8 cellular contexts compared by ENCODE assay signal in the genomic region with DNA sequence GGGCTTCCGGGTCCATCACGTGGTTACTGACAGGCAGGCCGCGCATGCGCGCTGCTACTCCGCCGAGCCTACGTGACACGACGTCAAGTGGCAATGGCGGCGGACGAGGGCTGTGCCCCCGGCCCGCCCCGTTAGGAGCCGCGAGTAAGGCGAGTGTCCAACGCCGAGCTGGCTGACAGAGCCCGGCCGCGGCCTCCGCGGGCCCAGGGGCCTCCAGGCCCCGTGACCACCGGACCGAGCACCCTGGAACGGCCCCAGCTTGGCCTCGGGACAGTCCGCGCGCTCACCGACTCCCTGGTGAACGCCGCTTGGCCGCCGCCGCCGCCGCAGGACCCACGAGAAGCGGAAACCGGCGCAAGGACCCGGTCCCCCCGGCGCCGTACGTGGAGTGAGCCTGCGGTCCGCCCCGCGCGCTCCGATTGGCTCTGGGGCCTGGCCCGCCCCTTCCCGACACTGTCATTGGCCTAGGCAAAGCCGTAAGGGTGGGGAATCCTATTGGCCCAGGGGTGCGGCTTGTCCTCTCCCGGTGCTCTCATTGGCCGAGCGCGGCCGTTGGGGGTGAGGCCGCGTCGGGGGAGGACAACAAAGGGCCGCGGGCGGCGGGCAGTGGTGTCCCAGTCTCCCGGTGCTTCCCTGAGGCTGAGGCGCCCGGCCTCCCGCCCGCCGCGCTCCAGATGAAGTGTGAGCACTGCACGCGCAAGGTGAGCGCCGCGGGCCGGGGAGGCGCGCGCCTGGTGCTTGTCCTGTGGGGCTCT. TPM values are rescaled to one million over a fixed set of nuclear protein-coding genes. Genes with fewer than 3 reads are reported as not detected.
DNase-seq lines count a peak whose midpoint lies in the region; ATAC-seq and TF ChIP-seq lines count a peak whose summit lies in the region.

A gene (plus strand): TSS at position 612 of the 755 bp plus-strand sequence. CDS start 63 bp downstream, at position 675.

- no peaks in the 10 kb centered on the region for H3K27me3 ChIP-seq in DOHH2 (ENCODE audit: control insufficient read depth, low read length)
- no peaks in the 10 kb centered on the region for H3K27me3 ChIP-seq in GM23338 (ENCODE audit: insufficient read depth)
- no peaks in the 10 kb centered on the region for H3K27me3 ChIP-seq in fibroblast of lung (ENCODE audit: control insufficient read depth, insufficient read depth, low read length)

- H3K27ac ChIP-seq in DOHH2 (ENCODE audit: low read depth, low read length): peak within 1 kb of the TSS; percentile 91
- H3K27ac ChIP-seq in GM23338 (ENCODE audit: low read depth): peak within 1 kb of the TSS; percentile 94
- H3K27ac ChIP-seq in fibroblast of lung (ENCODE audit: insufficient read depth, low read length): peak within 1 kb of the TSS; percentile 92

- ATAC-seq in GM23338: peak; percentile 98
- ATAC-seq in naive thymus-derived CD8-positive, alpha-beta T cell: peak; percentile 95 to 96

- peak within 1 kb of the TSS; percentile 96 for H3K4me3 Mint-ChIP-seq in GM23338
- peak within 1 kb of the TSS; percentile 85 to 97 (median 91) for H3K4me3 Mint-ChIP-seq in naive thymus-derived CD8-positive, alpha-beta T cell

- H3K36me3 Mint-ChIP-seq in GM23338 (ENCODE audit: low read depth): peaks cover 34% of the 10 kb centered on the region
- H3K36me3 Mint-ChIP-seq in naive thymus-derived CD8-positive, alpha-beta T cell: peaks cover 0 to 28% (median 3%) of the 10 kb centered on the region in 3 donors

- H3F3A ChIP-seq in DOHH2 (ENCODE audit: control insufficient read depth, insufficient read depth) (peaks cover 6% of the 10 kb centered on the region; the same call in 1 of the 2 replicates), GM23338 (replicated peaks; ENCODE audit: low read depth) (peaks cover 18% of the 10 kb centered on the region; the same call in 1 of the 2 replicates)

- no peaks in the 10 kb centered on the region for H3K9me3 ChIP-seq in DOHH2 (ENCODE audit: control insufficient read depth, insufficient read depth, low read length)
- no peaks in the 10 kb centered on the region for H3K9me3 ChIP-seq in fibroblast of lung (ENCODE audit: control insufficient read depth, insufficient read depth, low read depth, low read length)

- H3K27ac Mint-ChIP-seq in GM23338: peak within 1 kb of the TSS; percentile 86; the same call in 1 of the 2 replicates
- peak within 1 kb of the TSS; percentile 91 to 99 (median 98) for H3K27ac Mint-ChIP-seq in naive thymus-derived CD8-positive, alpha-beta T cell

- H3K4me3 ChIP-seq in DOHH2 (ENCODE audit: low read length) (peak within 1 kb of the TSS; percentile 99), GM23338 (peak within 1 kb of the TSS; percentile 93), fibroblast of lung (replicated peaks in 1 of 4; ENCODE audit: control extremely low read depth in 1 of 4, insufficient read depth in 1 of 4, low read depth in 3 of 4, low read length in 4 of 4) (peak within 1 kb of the TSS; percentile 77 to 82 (median 80))

- peaks cover 19% of the 10 kb centered on the region for H3K9me3 Mint-ChIP-seq in GM23338
- no peaks in the 10 kb centered on the region for H3K9me3 Mint-ChIP-seq in naive thymus-derived CD8-positive, alpha-beta T cell

- H3K27me3 Mint-ChIP-seq in GM23338 (ENCODE audit: insufficient read depth, low read depth, poor library complexity): peaks cover 6% of the 10 kb centered on the region
- no peaks in the 10 kb centered on the region for H3K27me3 Mint-ChIP-seq in naive thymus-derived CD8-positive, alpha-beta T cell

- peak within 1 kb of the TSS; percentile 89 for H2AFZ ChIP-seq in GM23338
- H2AFZ ChIP-seq in fibroblast of lung (ENCODE audit: low read length): peak within 1 kb of the TSS; percentile 64

- peak within 1 kb of the TSS; percentile 93 for H3K4me2 ChIP-seq in DOHH2 (ENCODE audit: low read length)
- peak within 1 kb of the TSS; percentile 84 for H3K4me2 ChIP-seq in GM23338
- H3K4me2 ChIP-seq in fibroblast of lung (ENCODE audit: extremely low read depth, insufficient read depth, low read length): peak within 1 kb of the TSS; percentile 87

- H3K36me3 ChIP-seq in DOHH2 (ENCODE audit: control insufficient read depth, low read length) (peaks cover 43% of the 10 kb centered on the region), GM23338 (ENCODE audit: insufficient read depth) (no peaks in the 10 kb centered on the region; the same call in 1 of the 2 replicates), fibroblast of lung (ENCODE audit: control insufficient read depth, insufficient read depth, low read length) (no peaks in the 10 kb centered on the region)

- POLR2A ChIA-PET in naive thymus-derived CD8-positive, alpha-beta T cell (lab: Charles Lee): interaction anchor here (0.6 to 3.6 kb wide), 19 partner anchors 9 to 595 kb away, joined by 3 to 31 read pairs (median 3); a partner anchor contains a TSS

- peaks cover 23% of the 10 kb centered on the region for H3K79me2 ChIP-seq in DOHH2 (ENCODE audit: control insufficient read depth, low read length)
- peaks cover 10% of the 10 kb centered on the region for H3K79me2 ChIP-seq in GM23338 (replicated peaks; ENCODE audit: insufficient read depth)
- H3K79me2 ChIP-seq in fibroblast of lung (ENCODE audit: control insufficient read depth, insufficient read depth, low read length): no peaks in the 10 kb centered on the region

- peak; percentile 99 for DNase-seq in GM23338 (ENCODE audit: low spot score)
- DNase-seq in LHCN-M2 (ENCODE audit: low read depth): peak; percentile 98
- peak; percentile 99 for DNase-seq in RPMI8226
- peak; percentile 89 to 95 for DNase-seq in activated T-helper 1 cell treated with anti-CD3 and anti-CD28 coated beads, Interleukin-2, amount 50 U/mL, for 16 hours (ENCODE audit: low read depth in 1 of 2, low spot score in 1 of 2)
- peak; percentile 98 for DNase-seq in fibroblast of lung (ENCODE audit: low read depth in 2 of 2)
- DNase-seq in naive thymus-derived CD8-positive, alpha-beta T cell: peak; percentile 90 to 98 (median 96)
- DNase-seq in stimulated activated naive CD4-positive, alpha-beta T cell (lab: John Stamatoyannopoulos, UW): peak; percentile 92 to 98 (median 96)

- H3K4me1 ChIP-seq in DOHH2 (ENCODE audit: control insufficient read depth, low read length) (peaks cover 21% of the 10 kb centered on the region), GM23338 (ENCODE audit: insufficient read depth) (peaks cover 6% of the 10 kb centered on the region), fibroblast of lung (ENCODE audit: control insufficient read depth, extremely low read depth, insufficient read depth, low read length) (peaks cover 7% of the 10 kb centered on the region)

- H3K9ac ChIP-seq in fibroblast of lung (ENCODE audit: insufficient read depth, low read length): peak within 1 kb of the TSS; percentile 99

- H3K9me2 ChIP-seq in DOHH2 (replicated peaks; ENCODE audit: control insufficient read depth, low read length): no peaks in the 10 kb centered on the region
- no peaks in the 10 kb centered on the region; the same call in 1 of the 2 replicates for H3K9me2 ChIP-seq in GM23338 (ENCODE audit: insufficient read depth)

- H4K20me1 ChIP-seq in DOHH2 (ENCODE audit: control insufficient read depth, insufficient read depth, low read depth, low read length) (no peaks in the 10 kb centered on the region), GM23338 (replicated peaks; ENCODE audit: insufficient read depth) (peaks cover 6% of the 10 kb centered on the region), fibroblast of lung (ENCODE audit: control insufficient read depth, extremely low read depth, insufficient read depth, low read length) (no peaks in the 10 kb centered on the region)

- TF ChIP-seq CTCF in DOHH2 (IDR thresholded peaks at IDR 0.05; ENCODE audit: low read depth, low read length, poor library complexity, severe bottlenecking) (no peak), GM23338 (conservative IDR thresholded peaks at IDR 0.05; ENCODE audit: low read depth in 2 of 2) (no peak), fibroblast of lung (conservative IDR thresholded peaks at IDR 0.05 in 1 of 2, IDR thresholded peaks at IDR 0.05 in 1 of 2; ENCODE audit: low read depth in 1 of 2, low read length in 2 of 2) (no peak)

- peaks cover 11% of the 10 kb centered on the region for H3K4me1 Mint-ChIP-seq in GM23338
- H3K4me1 Mint-ChIP-seq in naive thymus-derived CD8-positive, alpha-beta T cell: peaks cover 20 to 41% (median 30%) of the 10 kb centered on the region in 4 donors

TF ChIP-seq in GM23338, 12 proteins besides CTCF, POLR2A, EP300 and RAD21 (continues in another document):
- TF ChIP-seq CREB1 (CRISPR knock-in tag; IDR thresholded peaks at IDR 0.05; ENCODE audit: low read depth) (peak; percentile 77), POLR2AphosphoS5 (IDR thresholded peaks at IDR 0.05; ENCODE audit: low read depth) (peak; percentile 88)

RNA-seq across cellular contexts. Expression of the gene that starts here (rescaled TPM):
- total RNA-seq in GM23338 (2014; rRNA removed; shearing (Covaris generic)): 66.1 and 83.8 TPM in 2 replicates
- polyA plus RNA-seq in GM23338 (2016; fragmentation: Nextera tagmentation; extraction: Ambion mirVana) (67.1 and 69.5 TPM in 2 replicates), fibroblast of lung (34.5 and 38.7 TPM in 2 replicates)
- total RNA-seq in LHCN-M2 (2014; rRNA removed) (62.7 and 62.8 TPM in 2 replicates), fibroblast of lung (22.0 and 30.0 TPM in 2 replicates)
- 59.4 TPM for polyA plus RNA-seq in LHCN-M2 (2012)
- 30.0 and 31.8 TPM in 2 replicates for polyA plus RNA-seq in fibroblast of lung (2012)
- polyA minus RNA-seq in fibroblast of lung (ENCODE audit: low replicate concordance): 17.1 and 25.4 TPM in 2 replicates
- 10 to 100 TPM; 70.1 to 83.9 TPM for total RNA-seq in naive thymus-derived CD8-positive, alpha-beta T cell
- 100 to 1,000 TPM in 2 of 3 donors, 10 to 100 TPM in 1; 93.6 to 127 (median 110) TPM for polyA plus RNA-seq in naive thymus-derived CD8-positive, alpha-beta T cell

Comparison
In these comparisons a context has a peak if more than half of its experiments do, and no peak if none do; other contexts are left out.
1. Peak in every context shown above with its lines: DNase-seq, ATAC-seq, H3K4me3 ChIP-seq and H3K27ac ChIP-seq.